ENCODE assay signal across 16 cellular contexts in genomic region chr5:142938201-142938600, GRCh38.
A peak's percentile ranks its signal among the peaks of the same experiment; 100 is the strongest.
DNase-seq lines count a peak whose midpoint lies in the region; ATAC-seq and TF ChIP-seq lines count a peak whose summit lies in the region.
"Had no signal": no experiment of that assay in that cellular context is flagged by ENCODE, and none has a peak within 500 bp of the region (broad histone marks: within the 10 kb centered on the region; RNA-seq: fewer than 3 reads in every experiment).

No MANE protein-coding gene starts in this region.

- H3K27me3 Mint-ChIP-seq in chondrocyte (ENCODE audit: low read depth) (no peaks in the 10 kb centered on the region), T-cell (no peaks in the 10 kb centered on the region)

- H3K4me1 Mint-ChIP-seq in chondrocyte (ENCODE audit: low read depth), result peaks cover 42% of the 10 kb centered on the region
- peaks cover 22 to 28% (median 27%) of the 10 kb centered on the region in 3 donors for H3K4me1 Mint-ChIP-seq in T-cell

- CTCF ChIA-PET in T-cell (lab: Charles Lee), result interaction anchor here in 1 of 2 donors (1.0 kb wide), 2 partner anchors 58 to 65 kb away, joined by 3 to 4 read pairs; no protein-coding TSS in a partner anchor

- no peak for TF ChIP-seq CTCF in heart left ventricle (IDR thresholded peaks at IDR 0.05)
- no peak for TF ChIP-seq CTCF in chondrocyte (IDR thresholded peaks at IDR 0.05)
- TF ChIP-seq CTCF in gastrocnemius medialis (IDR thresholded peaks at IDR 0.05 in 4 of 5, conservative IDR thresholded peaks at IDR 0.05 in 1 of 5), result no peak

- H3K4me3 Mint-ChIP-seq in chondrocyte (ENCODE audit: unreplicated experiment) (no peak overlapping the region), T-cell (no peak overlapping the region)
- H3K4me3 Mint-ChIP-seq: CD8-positive, alpha-beta memory T cell had no signal

- WGBS in heart left ventricle, 4 donors, result 26 to 57% (median 36%) methylated on average over 2 of the region's 2 CpGs
- 35% methylated on average over 2 of the region's 2 CpGs for WGBS in right cardiac atrium

- DNase-seq in heart left ventricle, result no peak
- DNase-seq in right cardiac atrium, result no peak
- no peak for DNase-seq in chondrocyte (ENCODE audit: low spot score)
- peak; percentile 45 for DNase-seq in inferior parietal cortex (ENCODE audit: extremely low spot score)
- no peak for DNase-seq in gastrocnemius medialis
- no peak for DNase-seq in T-cell
- no peak for DNase-seq in effector CD8-positive, alpha-beta T cell (lab: John Stamatoyannopoulos, UW)
- DNase-seq in cortex of kidney (lab: John Stamatoyannopoulos, UW), result no peak
- DNase-seq: CD8-positive, alpha-beta memory T cell; NCI-H1417 treated with DMSO at 0.1 percent for 48 hours; NCI-H2029; NCI-H2171 treated with DMSO at 0.1 percent for 48 hours; NK-92 treated with Interleukin-12 subunit alpha and Interleukin-12 subunit beta, amount 100 ng/mL, for 24 hours; RPMI8226 had no signal

- ATAC-seq in heart left ventricle, result peak in 2 of 4 donors; percentile 46 to 64
- no peak for ATAC-seq in right cardiac atrium
- no peak for ATAC-seq in gastrocnemius medialis
- no peak for ATAC-seq in T-cell (replicated peaks in 1 of 4)
- ATAC-seq: K562 had no signal

- TF ChIP-seq POLR2A in heart left ventricle (IDR thresholded peaks at IDR 0.05) (no peak), gastrocnemius medialis (IDR thresholded peaks at IDR 0.05) (no peak)

- H3K27ac ChIP-seq in heart left ventricle (peak overlapping the region in 10 of 12 donors; percentile 3 to 45 (median 28)), right cardiac atrium (ENCODE audit: low read length) (no peak overlapping the region), gastrocnemius medialis (peak overlapping the region in 3 of 4 donors; percentile 8 to 37 (median 22))

- H3K9me3 ChIP-seq in heart left ventricle (no peaks in the 10 kb centered on the region), right cardiac atrium (ENCODE audit: control insufficient read depth, low read length) (no peaks in the 10 kb centered on the region), gastrocnemius medialis (no peaks in the 10 kb centered on the region)

- POLR2A ChIA-PET in T-cell (lab: Charles Lee), result interaction anchor here (0.6 to 0.7 kb wide), 2 partner anchors 47 to 126 kb away, joined by 3 read pairs; no protein-coding TSS in a partner anchor

- H3K4me3 ChIP-seq in heart left ventricle, result no peak overlapping the region
- no peak overlapping the region for H3K4me3 ChIP-seq in right cardiac atrium (ENCODE audit: low read length)
- no peak overlapping the region for H3K4me3 ChIP-seq in gastrocnemius medialis
- H3K4me3 ChIP-seq: BLaER1 treated with 17β-estradiol and CSF1 and Interleukin-3, amounts not matched to agents 10 nM and 100 nM; K562 had no signal

- H3K4me1 ChIP-seq in heart left ventricle (peaks cover 0 to 80% (median 42%) of the 10 kb centered on the region in 12 donors), right cardiac atrium (ENCODE audit: control insufficient read depth, insufficient read depth, low read length) (peaks cover 10% of the 10 kb centered on the region), gastrocnemius medialis (peaks cover 44 to 68% of the 10 kb centered on the region in 2 donors)

- H3K27me3 ChIP-seq in heart left ventricle (no peaks in the 10 kb centered on the region), right cardiac atrium (ENCODE audit: control insufficient read depth, insufficient read depth) (no peaks in the 10 kb centered on the region), gastrocnemius medialis (no peaks in the 10 kb centered on the region)
- H3K27me3 ChIP-seq: BLaER1 treated with 17β-estradiol and CSF1 and Interleukin-3, amounts not matched to agents 10 nM and 100 nM had no signal

- H3K36me3 Mint-ChIP-seq in chondrocyte (ENCODE audit: low read depth) (peaks cover 2% of the 10 kb centered on the region), T-cell (peaks cover 39% of the 10 kb centered on the region)

- H3K27ac Mint-ChIP-seq in chondrocyte (ENCODE audit: unreplicated experiment) (peak overlapping the region; percentile 67), T-cell (no peak overlapping the region)

- H3K9me3 Mint-ChIP-seq in chondrocyte (ENCODE audit: low read depth) (no peaks in the 10 kb centered on the region), T-cell (no peaks in the 10 kb centered on the region)
- H3K9me3 Mint-ChIP-seq: CD8-positive, alpha-beta memory T cell had no signal

- H3K36me3 ChIP-seq in heart left ventricle (peaks cover 0 to 7% (median 0%) of the 10 kb centered on the region in 9 donors), gastrocnemius medialis (no peaks in the 10 kb centered on the region)

- in situ Hi-C loops in gastrocnemius medialis (cut with MboI; ENCODE audit: low sequenced_read_pairs in 4 of 4), result no loop called here

- intact Hi-C loops in heart left ventricle (cut with DNase I) (loop anchor here in 1 of 10 donors (10.0 kb wide), 1 partner anchor 277 kb away; no protein-coding TSS in a partner anchor), right cardiac atrium (cut with DNase I) (no loop called here), gastrocnemius medialis (cut with DNase I; ENCODE audit: low total_unique reads) (loop anchor here (10.0 kb wide), 1 partner anchor 267 kb away; no protein-coding TSS in a partner anchor)
